Comparison of ENCODE assay signal across 17 cellular contexts in genomic region chr5:102481044-102481715, GRCh38. TPM values are rescaled to one million over a fixed set of nuclear protein-coding genes. Genes with fewer than 3 reads are reported as not detected.
DNase-seq lines count a peak whose midpoint lies in the region; TF ChIP-seq lines count a peak whose summit lies in the region.
"Had no signal": no experiment of that assay in that cellular context is flagged by ENCODE, and none has a peak within 500 bp of the region (broad histone marks: within the 10 kb centered on the region; RNA-seq: fewer than 3 reads in every experiment).

No MANE protein-coding gene starts in this region.

- H3K27me3 Mint-ChIP-seq in progenitor cell of endocrine pancreas = no peaks in the 10 kb centered on the region
- H3K27me3 Mint-ChIP-seq: memory B cell had no signal

- TF ChIP-seq CTCF in choroid plexus epithelial cell (conservative IDR thresholded peaks at IDR 0.05; ENCODE audit: low read depth, low read length) (no peak), progenitor cell of endocrine pancreas (IDR thresholded peaks at IDR 0.05; ENCODE audit: unreplicated experiment) (no peak)

- H3K9me3 Mint-ChIP-seq in progenitor cell of endocrine pancreas (ENCODE audit: low read depth) = no peaks in the 10 kb centered on the region
- H3K9me3 Mint-ChIP-seq: activated naive CD4-positive, alpha-beta T cell treated with anti-CD3 and anti-CD28 coated beads, Interleukin-2, amount 50 U/mL, for 72 hours; memory B cell; neural crest cell had no signal

- H3K36me3 Mint-ChIP-seq in progenitor cell of endocrine pancreas (ENCODE audit: insufficient read depth) = no peaks in the 10 kb centered on the region
- H3K36me3 Mint-ChIP-seq: activated naive CD4-positive, alpha-beta T cell treated with anti-CD3 and anti-CD28 coated beads, Interleukin-2, amount 50 U/mL, for 72 hours; memory B cell had no signal

- H3K4me3 Mint-ChIP-seq in progenitor cell of endocrine pancreas (ENCODE audit: low read depth) = no peak overlapping the region
- H3K4me3 Mint-ChIP-seq: memory B cell, neural crest cell had no signal

- peak; percentile 18 for DNase-seq in AG20443 (ENCODE audit: low spot score)
- peak; percentile 70 for DNase-seq in HT1080 (ENCODE audit: low read depth)
- DNase-seq in NCI-H748 (lab: John Stamatoyannopoulos, UW; ENCODE audit: unreplicated experiment) = peak; percentile 81
- DNase-seq in choroid plexus epithelial cell (ENCODE audit: low read depth) = peak; percentile 6
- DNase-seq in progenitor cell of endocrine pancreas (ENCODE audit: low spot score, unreplicated experiment) = no peak
- DNase-seq in inferior parietal cortex (ENCODE audit: extremely low spot score) = no peak
- no peak for DNase-seq in stimulated activated CD4-positive, alpha-beta T cell treated with anti-CD3 and anti-CD28 coated beads, Interleukin-2, amount 100 ng/mL, for 24 hours
- no peak for DNase-seq in T1000 (lab: John Stamatoyannopoulos, UW)
- DNase-seq: activated CD4-positive, alpha-beta T cell treated with anti-CD3 and anti-CD28 coated beads for 48 hours; central memory CD4-positive, alpha-beta T cell; stimulated activated CD4-positive, alpha-beta T cell treated with anti-CD3 and anti-CD28 coated beads, Interleukin-4, amount 100 ng/mL, for 24 hours had no signal

- no peak overlapping the region for H3K27ac Mint-ChIP-seq in progenitor cell of endocrine pancreas
- H3K27ac Mint-ChIP-seq: activated naive CD4-positive, alpha-beta T cell treated with anti-CD3 and anti-CD28 coated beads, Interleukin-2, amount 50 U/mL, for 72 hours; memory B cell had no signal

- H3K4me3 ChIP-seq in choroid plexus epithelial cell (ENCODE audit: low read depth, low read length) = no peak overlapping the region
- H3K4me3 ChIP-seq: gastroesophageal sphincter, tibial nerve had no signal

- peaks cover 4% of the 10 kb centered on the region for H3K4me1 Mint-ChIP-seq in progenitor cell of endocrine pancreas (ENCODE audit: low read depth)
- H3K4me1 Mint-ChIP-seq: memory B cell, neural crest cell had no signal

RNA-seq across cellular contexts. Expression of gene SLCO6A1, which starts 17.6 kb away (rescaled TPM):
- total RNA-seq in HT1080 (2014; rRNA removed; shearing (Covaris generic)) = not detected in 2 replicates
- not detected in 2 replicates for polyA plus RNA-seq in HT1080 (2015; cell fraction: cytosol; rRNA removed)
- not detected in 2 replicates for polyA plus RNA-seq in HT1080 (2015; cell fraction: nucleus; rRNA removed)
- 2.0 and 4.9 TPM in 2 replicates for total RNA-seq in progenitor cell of endocrine pancreas
- total RNA-seq: activated naive CD4-positive, alpha-beta T cell treated with anti-CD3 and anti-CD28 coated beads, Interleukin-2, amount 50 U/mL, for 72 hours; gastroesophageal sphincter; sciatic nerve; tibial nerve had no signal

Comparison
In these comparisons a context has a peak if more than half of its experiments do, and no peak if none do; other contexts are left out.
1. DNase-seq: peak in AG20443 (single experiment), HT1080 (single experiment), NCI-H748 (single experiment) and choroid plexus epithelial cell (single experiment); none in progenitor cell of endocrine pancreas (single experiment), inferior parietal cortex (single experiment), stimulated activated CD4-positive, alpha-beta T cell treated with anti-CD3 and anti-CD28 coated beads, Interleukin-2, amount 100 ng/mL, for 24 hours (0 of 2) and T1000 (single experiment).